ENCODE assay signal across 1 cellular context in the genomic region with DNA sequence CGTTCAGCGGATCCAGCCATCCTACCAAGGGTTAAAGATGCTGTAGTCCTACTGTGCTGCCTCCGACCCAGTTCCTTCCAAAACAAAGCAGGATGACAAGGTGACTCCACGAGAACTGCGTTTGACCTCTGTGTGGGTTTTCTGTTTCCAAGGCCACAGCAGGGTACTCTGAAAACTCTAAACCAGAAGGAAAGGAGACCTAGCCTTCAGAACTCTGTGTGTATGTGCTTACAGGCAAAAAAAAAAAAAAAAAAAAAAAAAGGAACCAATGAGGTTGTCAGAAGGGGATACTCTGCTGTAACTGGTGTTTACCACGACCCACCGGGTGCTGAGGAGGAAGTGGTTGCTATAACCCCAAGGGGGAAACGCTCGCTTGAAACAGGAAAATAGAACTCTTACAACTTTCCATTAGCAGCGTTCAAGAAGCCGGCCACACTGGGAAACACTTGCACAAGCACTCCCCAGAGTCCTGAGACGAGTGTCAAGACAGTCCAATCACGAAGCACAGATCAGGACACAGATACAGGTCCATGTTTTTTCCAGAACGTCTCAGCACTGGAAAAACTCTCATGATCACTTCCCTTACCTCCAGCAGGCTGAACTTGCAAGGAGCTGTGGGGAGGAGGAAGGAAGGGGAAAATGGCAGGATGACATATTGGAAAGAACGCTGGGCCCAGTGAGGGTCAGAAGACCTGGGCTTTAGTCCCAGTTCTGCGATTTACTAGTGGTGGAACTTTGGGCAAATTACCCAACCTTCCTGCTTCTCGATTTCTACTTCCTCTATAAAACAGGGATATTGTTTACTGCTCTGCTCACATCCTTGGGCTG.
TF ChIP-seq lines count a peak whose summit lies in the region.

No MANE protein-coding gene starts in this region.

TF ChIP-seq in GM12878, 131 proteins besides CTCF, POLR2A, EP300 and RAD21 (continued from another document and continues in another):
- TF ChIP-seq, protein P1, sequence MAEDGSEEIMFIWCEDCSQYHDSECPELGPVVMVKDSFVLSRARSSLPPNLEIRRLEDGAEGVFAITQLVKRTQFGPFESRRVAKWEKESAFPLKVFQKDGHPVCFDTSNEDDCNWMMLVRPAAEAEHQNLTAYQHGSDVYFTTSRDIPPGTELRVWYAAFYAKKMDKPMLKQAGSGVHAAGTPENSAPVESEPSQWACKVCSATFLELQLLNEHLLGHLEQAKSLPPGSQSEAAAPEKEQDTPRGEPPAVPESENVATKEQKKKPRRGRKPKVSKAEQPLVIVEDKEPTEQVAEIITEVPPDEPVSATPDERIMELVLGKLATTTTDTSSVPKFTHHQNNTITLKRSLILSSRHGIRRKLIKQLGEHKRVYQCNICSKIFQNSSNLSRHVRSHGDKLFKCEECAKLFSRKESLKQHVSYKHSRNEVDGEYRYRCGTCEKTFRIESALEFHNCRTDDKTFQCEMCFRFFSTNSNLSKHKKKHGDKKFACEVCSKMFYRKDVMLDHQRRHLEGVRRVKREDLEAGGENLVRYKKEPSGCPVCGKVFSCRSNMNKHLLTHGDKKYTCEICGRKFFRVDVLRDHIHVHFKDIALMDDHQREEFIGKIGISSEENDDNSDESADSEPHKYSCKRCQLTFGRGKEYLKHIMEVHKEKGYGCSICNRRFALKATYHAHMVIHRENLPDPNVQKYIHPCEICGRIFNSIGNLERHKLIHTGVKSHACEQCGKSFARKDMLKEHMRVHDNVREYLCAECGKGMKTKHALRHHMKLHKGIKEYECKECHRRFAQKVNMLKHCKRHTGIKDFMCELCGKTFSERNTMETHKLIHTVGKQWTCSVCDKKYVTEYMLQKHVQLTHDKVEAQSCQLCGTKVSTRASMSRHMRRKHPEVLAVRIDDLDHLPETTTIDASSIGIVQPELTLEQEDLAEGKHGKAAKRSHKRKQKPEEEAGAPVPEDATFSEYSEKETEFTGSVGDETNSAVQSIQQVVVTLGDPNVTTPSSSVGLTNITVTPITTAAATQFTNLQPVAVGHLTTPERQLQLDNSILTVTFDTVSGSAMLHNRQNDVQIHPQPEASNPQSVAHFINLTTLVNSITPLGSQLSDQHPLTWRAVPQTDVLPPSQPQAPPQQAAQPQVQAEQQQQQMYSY (CRISPR knock-in tag; IDR thresholded peaks at IDR 0.05) = no peak
- TF ChIP-seq FOS (IDR thresholded peaks at IDR 0.05; ENCODE audit: borderline replicate concordance, extremely low read depth, insufficient read length) (no peak), RUNX3 (IDR thresholded peaks at IDR 0.05; ENCODE audit: low read length) (peak; percentile 89), ZNF207 (IDR thresholded peaks at IDR 0.05; ENCODE audit: borderline replicate concordance) (no peak), ZNF217 (IDR thresholded peaks at IDR 0.05) (no peak), MXI1 (IDR thresholded peaks at IDR 0.05; ENCODE audit: low read depth, low read length) (no peak), MTA3 (IDR thresholded peaks at IDR 0.05; ENCODE audit: borderline replicate concordance, low read length) (peak; percentile 66; the same call in 1 of the 2 replicates), IKZF2 (IDR thresholded peaks at IDR 0.05) (peak; percentile 65 to 78), RCOR1 (conservative IDR thresholded peaks at IDR 0.05; ENCODE audit: low read depth, low read length) (0 out of 2 replicates have a peak, but pooled peaks have one; percentile 40), MEF2A (IDR thresholded peaks at IDR 0.05; ENCODE audit: insufficient read depth, low read depth, low read length) (no peak), BRCA1 (IDR thresholded peaks at IDR 0.05; ENCODE audit: low read depth, low read length) (no peak), HDGF (IDR thresholded peaks at IDR 0.05) (no peak), SMARCA5 (IDR thresholded peaks at IDR 0.05) (0 out of 2 replicates have a peak, but pooled peaks have one; percentile 11), ASH2L (IDR thresholded peaks at IDR 0.05; ENCODE audit: borderline replicate concordance, low read depth) (no peak), IRF4 (IDR thresholded peaks at IDR 0.05; ENCODE audit: low read depth, low read length) (no peak), MYC (IDR thresholded peaks at IDR 0.05; ENCODE audit: insufficient read depth, insufficient read length, insufficient replicate concordance, low read length, severe bottlenecking) (no peak), ZBTB33 (IDR thresholded peaks at IDR 0.05) (no peak), NR2C1 (IDR thresholded peaks at IDR 0.05) (no peak), MEF2B (IDR thresholded peaks at IDR 0.05; ENCODE audit: partially characterized antibody, poor library complexity, severe bottlenecking) (peak; percentile 82), ZNF24 (IDR thresholded peaks at IDR 0.05) (no peak), BHLHE40 (IDR thresholded peaks at IDR 0.05; ENCODE audit: borderline replicate concordance in 1 of 2, low read depth in 2 of 2, low read length in 1 of 2) (peak; percentile 54 to 79; a peak in 3 of 4 replicates), SIX5 (IDR thresholded peaks at IDR 0.05; ENCODE audit: low read depth, low read length, severe bottlenecking) (no peak), HCFC1 (IDR thresholded peaks at IDR 0.05; ENCODE audit: low read length) (no peak), SPI1 (IDR thresholded peaks at IDR 0.05; ENCODE audit: borderline replicate concordance, insufficient read depth, low read depth, low read length) (peak; percentile 79), NFIC (IDR thresholded peaks at IDR 0.05; ENCODE audit: low read depth, low read length) (peak; percentile 62; the same call in 1 of the 2 replicates), ZBTB11 (CRISPR knock-in tag; IDR thresholded peaks at IDR 0.05) (no peak), YBX1 (IDR thresholded peaks at IDR 0.05) (no peak)
- TF ChIP-seq, protein P2, sequence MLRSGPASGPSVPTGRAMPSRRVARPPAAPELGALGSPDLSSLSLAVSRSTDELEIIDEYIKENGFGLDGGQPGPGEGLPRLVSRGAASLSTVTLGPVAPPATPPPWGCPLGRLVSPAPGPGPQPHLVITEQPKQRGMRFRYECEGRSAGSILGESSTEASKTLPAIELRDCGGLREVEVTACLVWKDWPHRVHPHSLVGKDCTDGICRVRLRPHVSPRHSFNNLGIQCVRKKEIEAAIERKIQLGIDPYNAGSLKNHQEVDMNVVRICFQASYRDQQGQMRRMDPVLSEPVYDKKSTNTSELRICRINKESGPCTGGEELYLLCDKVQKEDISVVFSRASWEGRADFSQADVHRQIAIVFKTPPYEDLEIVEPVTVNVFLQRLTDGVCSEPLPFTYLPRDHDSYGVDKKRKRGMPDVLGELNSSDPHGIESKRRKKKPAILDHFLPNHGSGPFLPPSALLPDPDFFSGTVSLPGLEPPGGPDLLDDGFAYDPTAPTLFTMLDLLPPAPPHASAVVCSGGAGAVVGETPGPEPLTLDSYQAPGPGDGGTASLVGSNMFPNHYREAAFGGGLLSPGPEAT (IDR thresholded peaks at IDR 0.05; ENCODE audit: low read depth) = peak; percentile 72; the same call in 1 of the 2 replicates
- TF ChIP-seq, protein P3, sequence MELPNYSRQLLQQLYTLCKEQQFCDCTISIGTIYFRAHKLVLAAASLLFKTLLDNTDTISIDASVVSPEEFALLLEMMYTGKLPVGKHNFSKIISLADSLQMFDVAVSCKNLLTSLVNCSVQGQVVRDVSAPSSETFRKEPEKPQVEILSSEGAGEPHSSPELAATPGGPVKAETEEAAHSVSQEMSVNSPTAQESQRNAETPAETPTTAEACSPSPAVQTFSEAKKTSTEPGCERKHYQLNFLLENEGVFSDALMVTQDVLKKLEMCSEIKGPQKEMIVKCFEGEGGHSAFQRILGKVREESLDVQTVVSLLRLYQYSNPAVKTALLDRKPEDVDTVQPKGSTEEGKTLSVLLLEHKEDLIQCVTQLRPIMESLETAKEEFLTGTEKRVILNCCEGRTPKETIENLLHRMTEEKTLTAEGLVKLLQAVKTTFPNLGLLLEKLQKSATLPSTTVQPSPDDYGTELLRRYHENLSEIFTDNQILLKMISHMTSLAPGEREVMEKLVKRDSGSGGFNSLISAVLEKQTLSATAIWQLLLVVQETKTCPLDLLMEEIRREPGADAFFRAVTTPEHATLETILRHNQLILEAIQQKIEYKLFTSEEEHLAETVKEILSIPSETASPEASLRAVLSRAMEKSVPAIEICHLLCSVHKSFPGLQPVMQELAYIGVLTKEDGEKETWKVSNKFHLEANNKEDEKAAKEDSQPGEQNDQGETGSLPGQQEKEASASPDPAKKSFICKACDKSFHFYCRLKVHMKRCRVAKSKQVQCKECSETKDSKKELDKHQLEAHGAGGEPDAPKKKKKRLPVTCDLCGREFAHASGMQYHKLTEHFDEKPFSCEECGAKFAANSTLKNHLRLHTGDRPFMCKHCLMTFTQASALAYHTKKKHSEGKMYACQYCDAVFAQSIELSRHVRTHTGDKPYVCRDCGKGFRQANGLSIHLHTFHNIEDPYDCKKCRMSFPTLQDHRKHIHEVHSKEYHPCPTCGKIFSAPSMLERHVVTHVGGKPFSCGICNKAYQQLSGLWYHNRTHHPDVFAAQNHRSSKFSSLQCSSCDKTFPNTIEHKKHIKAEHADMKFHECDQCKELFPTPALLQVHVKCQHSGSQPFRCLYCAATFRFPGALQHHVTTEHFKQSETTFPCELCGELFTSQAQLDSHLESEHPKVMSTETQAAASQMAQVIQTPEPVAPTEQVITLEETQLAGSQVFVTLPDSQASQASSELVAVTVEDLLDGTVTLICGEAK (IDR thresholded peaks at IDR 0.05; ENCODE audit: borderline replicate concordance) = no peak
- TF ChIP-seq, protein P4, sequence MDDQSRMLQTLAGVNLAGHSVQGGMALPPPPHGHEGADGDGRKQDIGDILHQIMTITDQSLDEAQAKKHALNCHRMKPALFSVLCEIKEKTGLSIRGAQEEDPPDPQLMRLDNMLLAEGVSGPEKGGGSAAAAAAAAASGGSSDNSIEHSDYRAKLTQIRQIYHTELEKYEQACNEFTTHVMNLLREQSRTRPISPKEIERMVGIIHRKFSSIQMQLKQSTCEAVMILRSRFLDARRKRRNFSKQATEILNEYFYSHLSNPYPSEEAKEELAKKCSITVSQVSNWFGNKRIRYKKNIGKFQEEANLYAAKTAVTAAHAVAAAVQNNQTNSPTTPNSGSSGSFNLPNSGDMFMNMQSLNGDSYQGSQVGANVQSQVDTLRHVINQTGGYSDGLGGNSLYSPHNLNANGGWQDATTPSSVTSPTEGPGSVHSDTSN (IDR thresholded peaks at IDR 0.05; ENCODE audit: insufficient replicate concordance, low read depth, low read length) = no peak
- TF ChIP-seq, protein P5, sequence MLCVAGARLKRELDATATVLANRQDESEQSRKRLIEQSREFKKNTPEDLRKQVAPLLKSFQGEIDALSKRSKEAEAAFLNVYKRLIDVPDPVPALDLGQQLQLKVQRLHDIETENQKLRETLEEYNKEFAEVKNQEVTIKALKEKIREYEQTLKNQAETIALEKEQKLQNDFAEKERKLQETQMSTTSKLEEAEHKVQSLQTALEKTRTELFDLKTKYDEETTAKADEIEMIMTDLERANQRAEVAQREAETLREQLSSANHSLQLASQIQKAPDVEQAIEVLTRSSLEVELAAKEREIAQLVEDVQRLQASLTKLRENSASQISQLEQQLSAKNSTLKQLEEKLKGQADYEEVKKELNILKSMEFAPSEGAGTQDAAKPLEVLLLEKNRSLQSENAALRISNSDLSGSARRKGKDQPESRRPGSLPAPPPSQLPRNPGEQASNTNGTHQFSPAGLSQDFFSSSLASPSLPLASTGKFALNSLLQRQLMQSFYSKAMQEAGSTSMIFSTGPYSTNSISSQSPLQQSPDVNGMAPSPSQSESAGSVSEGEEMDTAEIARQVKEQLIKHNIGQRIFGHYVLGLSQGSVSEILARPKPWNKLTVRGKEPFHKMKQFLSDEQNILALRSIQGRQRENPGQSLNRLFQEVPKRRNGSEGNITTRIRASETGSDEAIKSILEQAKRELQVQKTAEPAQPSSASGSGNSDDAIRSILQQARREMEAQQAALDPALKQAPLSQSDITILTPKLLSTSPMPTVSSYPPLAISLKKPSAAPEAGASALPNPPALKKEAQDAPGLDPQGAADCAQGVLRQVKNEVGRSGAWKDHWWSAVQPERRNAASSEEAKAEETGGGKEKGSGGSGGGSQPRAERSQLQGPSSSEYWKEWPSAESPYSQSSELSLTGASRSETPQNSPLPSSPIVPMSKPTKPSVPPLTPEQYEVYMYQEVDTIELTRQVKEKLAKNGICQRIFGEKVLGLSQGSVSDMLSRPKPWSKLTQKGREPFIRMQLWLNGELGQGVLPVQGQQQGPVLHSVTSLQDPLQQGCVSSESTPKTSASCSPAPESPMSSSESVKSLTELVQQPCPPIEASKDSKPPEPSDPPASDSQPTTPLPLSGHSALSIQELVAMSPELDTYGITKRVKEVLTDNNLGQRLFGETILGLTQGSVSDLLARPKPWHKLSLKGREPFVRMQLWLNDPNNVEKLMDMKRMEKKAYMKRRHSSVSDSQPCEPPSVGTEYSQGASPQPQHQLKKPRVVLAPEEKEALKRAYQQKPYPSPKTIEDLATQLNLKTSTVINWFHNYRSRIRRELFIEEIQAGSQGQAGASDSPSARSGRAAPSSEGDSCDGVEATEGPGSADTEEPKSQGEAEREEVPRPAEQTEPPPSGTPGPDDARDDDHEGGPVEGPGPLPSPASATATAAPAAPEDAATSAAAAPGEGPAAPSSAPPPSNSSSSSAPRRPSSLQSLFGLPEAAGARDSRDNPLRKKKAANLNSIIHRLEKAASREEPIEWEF (IDR thresholded peaks at IDR 0.05; ENCODE audit: insufficient replicate concordance, low read depth, low read length) = no peak
